10 cellular contexts compared by ENCODE assay signal in genomic region chr7:142153400-142153799, GRCh38. TPM values are rescaled to one million over a fixed set of nuclear protein-coding genes. Genes with fewer than 3 reads are reported as not detected.
A peak's percentile ranks its signal among the peaks of the same experiment; 100 is the strongest.
DNase-seq lines count a peak whose midpoint lies in the region; ATAC-seq and TF ChIP-seq lines count a peak whose summit lies in the region.
"Had no signal": no experiment of that assay in that cellular context is flagged by ENCODE, and none has a peak within 500 bp of the region (broad histone marks: within the 10 kb centered on the region; RNA-seq: fewer than 3 reads in every experiment).

No MANE protein-coding gene starts in this region.

- H3K4me1 ChIP-seq in HCT116 (ENCODE audit: control insufficient read depth in 1 of 2, insufficient read depth in 2 of 2, low read length in 2 of 2) (no peaks in the 10 kb centered on the region), OCI-LY3 (ENCODE audit: low read length) (peaks cover 11% of the 10 kb centered on the region; the same call in 1 of the 2 replicates)

- RAD21 ChIA-PET in HCT116 (lab: Charles Lee; ENCODE audit: low non-redundant PET in 1 of 2, low total read pairs in 2 of 2, uncharacterized antibody in 2 of 2, unreplicated experiment in 2 of 2): no interaction called here

- H3K36me3 ChIP-seq in HCT116 (ENCODE audit: control insufficient read depth in 1 of 2, insufficient read depth in 2 of 2, low read length in 2 of 2): no peaks in the 10 kb centered on the region
- no peaks in the 10 kb centered on the region for H3K36me3 ChIP-seq in OCI-LY3 (replicated peaks; ENCODE audit: low read depth, low read length)

- no peaks in the 10 kb centered on the region for H3K27me3 Mint-ChIP-seq in activated naive CD8-positive, alpha-beta T cell treated with anti-CD3 and anti-CD28 coated beads for 36 hours

- H3K79me2 ChIP-seq in HCT116 (ENCODE audit: insufficient read depth, low read length) (no peaks in the 10 kb centered on the region), OCI-LY3 (ENCODE audit: low read length) (no peaks in the 10 kb centered on the region)

- H3K9me3 ChIP-seq in HCT116 (ENCODE audit: control insufficient read depth in 1 of 2, insufficient read depth in 1 of 2, low read depth in 1 of 2, low read length in 2 of 2): no peaks in the 10 kb centered on the region
- H3K9me3 ChIP-seq in OCI-LY3 (ENCODE audit: insufficient read depth, low read length): no peaks in the 10 kb centered on the region

- no peaks in the 10 kb centered on the region for H3K9me3 Mint-ChIP-seq in activated naive CD8-positive, alpha-beta T cell treated with anti-CD3 and anti-CD28 coated beads for 36 hours
- H3K9me3 Mint-ChIP-seq: T-cell had no signal

- H4K20me1 ChIP-seq in HCT116 (ENCODE audit: insufficient read depth) (no peaks in the 10 kb centered on the region), OCI-LY3 (ENCODE audit: insufficient read depth, low read length) (no peaks in the 10 kb centered on the region)

- peak; percentile 20 to 54 (median 53); a peak in 5 of 6 replicates for TF ChIP-seq CTCF in HCT116 (IDR thresholded peaks at IDR 0.05 in 2 of 3, conservative IDR thresholded peaks at IDR 0.05 in 1 of 3; ENCODE audit: borderline replicate concordance in 1 of 3, insufficient read depth in 1 of 3, low read depth in 2 of 3, low read length in 2 of 3)
- peak; percentile 63 for TF ChIP-seq CTCF in OCI-LY3 (IDR thresholded peaks at IDR 0.05; ENCODE audit: low read depth, low read length)

- ATAC-seq in HCT116 (peak; percentile 78), HG02870 (IDR thresholded peaks at IDR 0.05; ENCODE audit: unreplicated experiment) (no peak), HG03108 (IDR thresholded peaks at IDR 0.05; ENCODE audit: unreplicated experiment) (no peak)
- ATAC-seq: T-cell had no signal

- CTCF ChIA-PET in HCT116 (lab: Charles Lee): interaction anchor here (1.3 to 2.8 kb wide), 3 partner anchors 13 to 178 kb away, joined by 4 to 10 read pairs (median 7); no protein-coding TSS in a partner anchor

- no peaks in the 10 kb centered on the region for H3K27me3 ChIP-seq in HCT116 (ENCODE audit: insufficient read depth, low read length)
- peaks cover 25% of the 10 kb centered on the region; the same call in 1 of the 2 replicates for H3K27me3 ChIP-seq in OCI-LY3 (ENCODE audit: low read depth, low read length)

- POLR2A ChIA-PET in HCT116 (lab: Charles Lee): no interaction called here

- no TSS peak for BruUV-seq in HCT116 (replicated peaks; lab: Mats Ljungman, UMichigan)

- no peak overlapping the region for H3K4me3 Mint-ChIP-seq in activated naive CD8-positive, alpha-beta T cell treated with anti-CD3 and anti-CD28 coated beads for 36 hours
- H3K4me3 Mint-ChIP-seq: T-cell had no signal

- H3K4me2 ChIP-seq in HCT116 (ENCODE audit: low read length) (no peak overlapping the region), OCI-LY3 (ENCODE audit: low read length) (no peak overlapping the region)

- H3K27ac Mint-ChIP-seq in activated naive CD8-positive, alpha-beta T cell treated with anti-CD3 and anti-CD28 coated beads for 36 hours: no peak overlapping the region
- H3K27ac Mint-ChIP-seq: T-cell had no signal

- H3K36me3 Mint-ChIP-seq in activated naive CD8-positive, alpha-beta T cell treated with anti-CD3 and anti-CD28 coated beads for 36 hours: no peaks in the 10 kb centered on the region
- H3K36me3 Mint-ChIP-seq: T-cell had no signal

- H3K4me3 ChIP-seq in HCT116 (replicated peaks in 1 of 2; ENCODE audit: low read depth in 1 of 2, low read length in 2 of 2) (no peak overlapping the region), OCI-LY3 (ENCODE audit: low read length) (no peak overlapping the region)

- H2AFZ ChIP-seq in HCT116 (ENCODE audit: low read depth, low read length, poor library complexity, severe bottlenecking) (no peak overlapping the region), OCI-LY3 (ENCODE audit: low read depth, low read length) (no peak overlapping the region)

- H3K4me1 Mint-ChIP-seq in activated naive CD8-positive, alpha-beta T cell treated with anti-CD3 and anti-CD28 coated beads for 36 hours: no peaks in the 10 kb centered on the region
- H3K4me1 Mint-ChIP-seq: T-cell had no signal

- no peak overlapping the region for H3K9ac ChIP-seq in HCT116 (ENCODE audit: low read length)
- H3K9ac ChIP-seq in OCI-LY3 (ENCODE audit: low read length): no peak overlapping the region

- DNase-seq in COLO668 (lab: John Stamatoyannopoulos, UW; ENCODE audit: unreplicated experiment) (peak; percentile 37), HCT116 (ENCODE audit: low read depth, low spot score) (no peak), iPS-NIHi11 (ENCODE audit: low spot score) (peak; percentile 34), superior temporal gyrus (ENCODE audit: extremely low spot score) (no peak)
- DNase-seq in activated naive CD8-positive, alpha-beta T cell treated with anti-CD3 and anti-CD28 coated beads for 36 hours: no peak
- DNase-seq: stimulated activated CD4-positive, alpha-beta T cell treated with anti-CD3 and anti-CD28 coated beads, Interleukin-4, amount 100 ng/mL, for 1 hour; T-cell had no signal

- no peaks in the 10 kb centered on the region for H3K9me2 ChIP-seq in HCT116 (ENCODE audit: insufficient read depth)

- peak; percentile 52 for TF ChIP-seq RAD21 in HCT116 (IDR thresholded peaks at IDR 0.05; ENCODE audit: low read depth)

- TF ChIP-seq POLR2A in HCT116 (IDR thresholded peaks at IDR 0.05; ENCODE audit: borderline replicate concordance, extremely low read depth, insufficient read depth, insufficient read length): no peak

- intact Hi-C loops in HCT116 (cut with micrococcal nuclease): no loop called here

- H3K27ac ChIP-seq in HCT116 (ENCODE audit: low read depth, low read length) (no peak overlapping the region), OCI-LY3 (ENCODE audit: low read length) (no peak overlapping the region)

TF ChIP-seq in HCT116, 20 proteins besides CTCF, POLR2A, EP300 and RAD21:
- no peak for TF ChIP-seq POLR2AphosphoS5 (IDR thresholded peaks at IDR 0.05; ENCODE audit: low read depth, low read length)
- no peak for TF ChIP-seq EZH2phosphoT487 (IDR thresholded peaks at IDR 0.05; ENCODE audit: borderline replicate concordance)
- no peak for TF ChIP-seq ATF3 (IDR thresholded peaks at IDR 0.05)
- no peak for TF ChIP-seq SIN3A (IDR thresholded peaks at IDR 0.05; ENCODE audit: low read depth)
- no peak for TF ChIP-seq TCF7L2 (IDR thresholded peaks at IDR 0.05; ENCODE audit: borderline replicate concordance, extremely low read depth, insufficient read depth, insufficient read length)
- TF ChIP-seq CBX3 (IDR thresholded peaks at IDR 0.05; ENCODE audit: low read depth): no peak
- no peak for TF ChIP-seq REST (IDR thresholded peaks at IDR 0.05; ENCODE audit: low read depth)
- no peak for TF ChIP-seq SRF (IDR thresholded peaks at IDR 0.05; ENCODE audit: low read depth)
- no peak for TF ChIP-seq ZNF274 (IDR thresholded peaks at IDR 0.05; ENCODE audit: low read depth, low read length)
- TF ChIP-seq FOSL1 (IDR thresholded peaks at IDR 0.05; ENCODE audit: low read depth): no peak
- TF ChIP-seq MAX (IDR thresholded peaks at IDR 0.05): no peak
- no peak for TF ChIP-seq ELF1 (IDR thresholded peaks at IDR 0.05; ENCODE audit: borderline replicate concordance, low read depth)
- TF ChIP-seq SP1 (IDR thresholded peaks at IDR 0.05; ENCODE audit: low read depth): no peak
- TF ChIP-seq YY1 (IDR thresholded peaks at IDR 0.05; ENCODE audit: extremely low read depth, insufficient replicate concordance, low read depth, low read length): no peak
TF ChIP-seq in HCT116: peak in this region for 0.

RNA-seq across cellular contexts. Expression of gene MGAM2, which starts 41.9 kb away (rescaled TPM):
- total RNA-seq in HCT116 (2021; ENCODE audit: unreplicated experiment): 0.05 TPM
- 0.04 and 0.07 TPM in 2 replicates for polyA plus RNA-seq in HCT116 (2012)
- total RNA-seq in activated naive CD8-positive, alpha-beta T cell treated with anti-CD3 and anti-CD28 coated beads for 36 hours: not detected
- total RNA-seq: T-cell had no signal

Comparison
In these comparisons a context has a peak if more than half of its experiments do, and no peak if none do; other contexts are left out.
1. DNase-seq: peak in COLO668 (single experiment) and iPS-NIHi11 (single experiment); none in HCT116 (single experiment), superior temporal gyrus (single experiment) and activated naive CD8-positive, alpha-beta T cell treated with anti-CD3 and anti-CD28 coated beads for 36 hours (single experiment).